Comparison of ENCODE assay signal across 24 cellular contexts in the genomic region with DNA sequence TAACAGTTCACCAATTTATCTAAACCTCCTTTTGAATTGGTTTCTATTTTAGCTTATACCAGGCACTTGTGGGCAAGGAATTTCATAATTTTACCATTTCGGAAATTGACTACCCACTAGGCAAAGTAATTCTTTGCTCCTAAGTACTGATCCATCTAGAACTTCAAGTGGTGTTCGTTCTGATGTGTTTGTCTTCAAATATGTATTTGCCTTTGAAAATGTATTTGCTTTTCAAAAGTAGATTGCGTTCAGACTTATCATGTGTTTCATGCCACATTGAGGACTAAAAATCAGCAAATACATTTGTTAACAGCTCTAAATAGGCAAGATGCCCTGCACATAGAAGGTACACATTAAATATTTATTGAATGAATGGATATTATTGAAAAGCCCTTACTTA. TPM values are rescaled to one million over a fixed set of nuclear protein-coding genes. Genes with fewer than 3 reads are reported as not detected.
"Had no signal": no experiment of that assay in that cellular context is flagged by ENCODE, and none has a peak within 500 bp of the region (broad histone marks: within the 10 kb centered on the region; RNA-seq: fewer than 3 reads in every experiment).

No MANE protein-coding gene starts in this region.

- H3K4me3 ChIP-seq: coronary artery, dorsolateral prefrontal cortex, esophagus squamous epithelium, gastroesophageal sphincter, heart right ventricle had no signal

- H3K4me1 ChIP-seq: esophagus squamous epithelium had no signal

- H3K27ac ChIP-seq: coronary artery, dorsolateral prefrontal cortex, esophagus squamous epithelium, gastroesophageal sphincter, heart right ventricle had no signal

- H3K9me3 ChIP-seq: esophagus squamous epithelium, gastroesophageal sphincter, heart right ventricle had no signal

- DNase-seq: activated B cell treated with CpG ODN at 0.5 μM for 24 hours; activated CD4-positive, alpha-beta T cell treated with anti-CD3 and anti-CD28 coated beads for 48 hours; activated CD4-positive, alpha-beta T cell treated with anti-CD3 and anti-CD28 coated beads, Interleukin-2, amount 50 U/mL, for 1 hour; activated CD4-positive, alpha-beta T cell treated with anti-CD3 and anti-CD28 coated beads, Interleukin-2, amount 50 U/mL, for 48 hours; activated CD8-positive, alpha-beta memory T cell treated with anti-CD3 and anti-CD28 coated beads for 24 hours; activated CD8-positive, alpha-beta T cell treated with anti-CD3 and anti-CD28 coated beads for 36 hours; activated effector memory CD4-positive, alpha-beta T cell treated with Interleukin-2 at 50 U/mL for 16 hours; activated gamma-delta T cell treated with Interleukin-2 at 50 U/mL for 16 hours; activated naive CD4-positive, alpha-beta T cell treated with anti-CD3 and anti-CD28 coated beads, Interleukin-2, amount 50 U/mL, for 16 hours; activated naive CD4-positive, alpha-beta T cell treated with Interleukin-2 at 50 U/mL for 16 hours; activated T-cell treated with anti-CD3 and anti-CD28 coated beads, Interleukin-2, amount 50 U/mL, for 4 hours; amniotic stem cell; anterior cingulate cortex; caudate nucleus; dorsolateral prefrontal cortex; effector memory CD4-positive, alpha-beta T cell; esophagus squamous epithelium; foreskin melanocyte; heart right ventricle; T-helper 2 cell had no signal

- H3K27me3 ChIP-seq: dorsolateral prefrontal cortex, esophagus squamous epithelium, gastroesophageal sphincter, heart right ventricle had no signal

- ATAC-seq: activated CD4-positive, CD25-positive, alpha-beta regulatory T cell treated with anti-CD3 and anti-CD28 coated beads, Interleukin-2, amount 50 U/mL, for 24 hours; activated CD8-positive, alpha-beta T cell treated with anti-CD3 and anti-CD28 coated beads for 36 hours; activated T-cell treated with anti-CD3 and anti-CD28 coated beads, Interleukin-2, amount 50 U/mL, for 4 hours; activated T-helper 17 cell treated with anti-CD3 and anti-CD28 coated beads, Interleukin-2, amount 50 U/mL, for 72 hours; gastroesophageal sphincter; heart right ventricle had no signal

RNA-seq across cellular contexts. Expression of a gene that starts 48.5 kb away (rescaled TPM):
- total RNA-seq: activated B cell treated with CpG ODN at 0.5 μM for 24 hours; activated CD8-positive, alpha-beta T cell treated with anti-CD3 and anti-CD28 coated beads for 36 hours; activated T-cell treated with anti-CD3 and anti-CD28 coated beads, Interleukin-2, amount 50 U/mL, for 4 hours; activated T-helper 17 cell treated with anti-CD3 and anti-CD28 coated beads, Interleukin-2, amount 50 U/mL, for 72 hours had no signal
